15 cellular contexts compared by ENCODE assay signal in genomic region chr10:118983263-118983662, GRCh38. TPM values are rescaled to one million over a fixed set of nuclear protein-coding genes. Genes with fewer than 3 reads are reported as not detected.
DNase-seq lines count a peak whose midpoint lies in the region; ATAC-seq and TF ChIP-seq lines count a peak whose summit lies in the region.
"Had no signal": no experiment of that assay in that cellular context is flagged by ENCODE, and none has a peak within 500 bp of the region (broad histone marks: within the 10 kb centered on the region; RNA-seq: fewer than 3 reads in every experiment).

No MANE protein-coding gene starts in this region.

- H3K36me3 Mint-ChIP-seq in osteocyte (ENCODE audit: unreplicated experiment) = no peaks in the 10 kb centered on the region

- no peak for TF ChIP-seq POLR2A in GM18505 (IDR thresholded peaks at IDR 0.05; ENCODE audit: borderline replicate concordance, extremely low read depth, insufficient read depth, insufficient read length)

- DNase-seq in A172 (ENCODE audit: low spot score) = peak; percentile 43
- peak; percentile 67 for DNase-seq in DMS 273 (lab: John Stamatoyannopoulos, UW; ENCODE audit: unreplicated experiment)
- DNase-seq in NCI-H1092 treated with DMSO at 0.1 percent for 48 hours (lab: John Stamatoyannopoulos, UW) = peak; percentile 64
- DNase-seq in WERI-Rb-1 = peak; percentile 37
- DNase-seq in osteocyte (ENCODE audit: extremely low spot score, unreplicated experiment) = no peak
- DNase-seq in GM10266 (ENCODE audit: extremely low spot score) = no peak
- DNase-seq: activated T-cell treated with anti-CD3 and anti-CD28 coated beads, Interleukin-2, amount 50 U/mL, for 1 hour; CD4-positive, alpha-beta memory T cell; foreskin melanocyte; naive thymus-derived CD4-positive, alpha-beta T cell had no signal

- H3K27me3 ChIP-seq in WERI-Rb-1 (ENCODE audit: insufficient read depth, low read depth, severe bottlenecking) = no peaks in the 10 kb centered on the region
- H3K27me3 ChIP-seq: adrenal gland, SJSA1 had no signal

- H3K4me3 ChIP-seq in WERI-Rb-1 (ENCODE audit: low read depth, low read length) = no peak overlapping the region
- H3K4me3 ChIP-seq: adrenal gland, SJSA1 had no signal

- no peak overlapping the region for H3K27ac ChIP-seq in WERI-Rb-1
- H3K27ac ChIP-seq: adrenal gland, SJSA1 had no signal

- peaks cover 4% of the 10 kb centered on the region for H3K9me3 ChIP-seq in WERI-Rb-1 (ENCODE audit: severe bottlenecking)
- H3K9me3 ChIP-seq: SJSA1 had no signal

- no peaks in the 10 kb centered on the region for H3K36me3 ChIP-seq in WERI-Rb-1
- H3K36me3 ChIP-seq: adrenal gland, SJSA1 had no signal

- no peak overlapping the region for H3K4me3 Mint-ChIP-seq in osteocyte (ENCODE audit: unreplicated experiment)
- H3K4me3 Mint-ChIP-seq: CD4-positive, alpha-beta memory T cell; naive thymus-derived CD4-positive, alpha-beta T cell; WTC11 had no signal

- H3K4me1 Mint-ChIP-seq in osteocyte (ENCODE audit: unreplicated experiment) = no peaks in the 10 kb centered on the region

- no peak for TF ChIP-seq CTCF in WERI-Rb-1 (IDR thresholded peaks at IDR 0.05; ENCODE audit: low read depth, low read length)
- no peak for TF ChIP-seq CTCF in osteocyte (IDR thresholded peaks at IDR 0.05)
- no peak for TF ChIP-seq CTCF in GM10266 (IDR thresholded peaks at IDR 0.05; ENCODE audit: control insufficient read depth, insufficient read depth, low read depth, missing control alignments)

- peaks cover 14% of the 10 kb centered on the region for H3K9me3 Mint-ChIP-seq in osteocyte (ENCODE audit: unreplicated experiment)

- H3K27ac Mint-ChIP-seq in osteocyte (ENCODE audit: unreplicated experiment) = no peak overlapping the region
- H3K27ac Mint-ChIP-seq: CD4-positive, alpha-beta memory T cell; naive thymus-derived CD4-positive, alpha-beta T cell; WTC11 had no signal

- peaks cover 10% of the 10 kb centered on the region for H3K27me3 Mint-ChIP-seq in osteocyte (ENCODE audit: unreplicated experiment)

- ATAC-seq in GM18505 (IDR thresholded peaks at IDR 0.05; ENCODE audit: unreplicated experiment) (no peak), GM18498 (IDR thresholded peaks at IDR 0.05; ENCODE audit: unreplicated experiment) (no peak)
- ATAC-seq: naive thymus-derived CD4-positive, alpha-beta T cell had no signal

RNA-seq across cellular contexts. Expression of gene NANOS1, which starts 46.3 kb away (rescaled TPM):
- 1.3 TPM in 2 replicates for total RNA-seq in A172 (2014; rRNA removed; shearing (Covaris generic))
- 9.1 and 9.6 TPM in 2 replicates for total RNA-seq in osteocyte

Comparison
In these comparisons a context has a peak if more than half of its experiments do, and no peak if none do; other contexts are left out.
1. DNase-seq: peak in A172 (single experiment), DMS 273 (single experiment), NCI-H1092 treated with DMSO at 0.1 percent for 48 hours (single experiment) and WERI-Rb-1 (single experiment); none in osteocyte (single experiment) and GM10266 (single experiment).